Comparison of ENCODE assay signal across 8 cellular contexts in the genomic region with DNA sequence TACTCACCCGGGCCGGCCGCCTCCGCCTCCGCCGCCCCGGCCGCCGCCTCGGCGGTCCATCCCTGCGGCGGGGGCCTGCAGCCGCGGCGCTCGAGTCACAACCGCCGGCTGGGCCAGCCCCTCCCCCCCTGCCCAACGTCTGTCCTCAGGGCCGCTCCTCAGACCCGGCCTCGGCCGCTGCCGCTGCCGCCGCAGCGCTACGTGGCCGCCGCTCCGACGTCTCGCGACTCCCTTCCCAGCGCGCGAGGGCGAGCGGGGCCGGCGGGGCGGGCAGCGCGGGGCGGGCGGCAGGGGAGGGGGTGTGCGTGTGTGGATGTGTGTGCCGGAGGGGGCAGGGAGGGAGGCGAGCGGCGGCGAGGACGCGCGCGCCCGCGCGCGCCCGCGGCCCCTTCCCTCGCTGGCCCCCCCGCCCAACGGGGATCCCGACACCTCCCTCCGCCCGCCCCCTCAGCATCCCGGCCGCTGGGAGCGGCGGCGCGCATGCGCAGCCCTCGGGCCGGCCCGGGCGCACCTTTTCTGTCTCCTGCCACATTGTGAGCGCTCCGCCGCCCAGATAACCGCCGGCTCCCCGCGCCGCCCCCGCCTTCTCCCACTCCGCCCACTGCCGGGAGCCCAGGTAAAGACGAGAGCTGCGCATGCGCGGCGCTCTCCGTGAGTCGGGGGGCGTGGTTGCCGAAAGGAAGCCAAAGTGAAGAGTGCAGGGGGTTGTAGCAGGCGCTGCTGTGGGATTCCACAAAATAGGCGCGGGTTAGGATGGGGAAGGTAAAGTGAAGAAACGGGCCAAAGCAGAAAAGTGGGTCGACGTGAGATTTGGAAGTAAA. TPM values are rescaled to one million over a fixed set of nuclear protein-coding genes. Genes with fewer than 3 reads are reported as not detected.
DNase-seq lines count a peak whose midpoint lies in the region; ATAC-seq and TF ChIP-seq lines count a peak whose summit lies in the region.

A gene (minus strand): TSS at position 349 of the 821 bp plus-strand sequence. CDS start 44,525 bp downstream, outside the sequence.

- H3K4me3 Mint-ChIP-seq in IgD-negative memory B cell, result peak within 1 kb of the TSS; percentile 85 to 99 (median 97)

- peak within 1 kb of the TSS; percentile 88 for H3K27ac ChIP-seq in OCI-LY7 (ENCODE audit: low read depth, low read length, poor library complexity, severe bottlenecking)
- H3K27ac ChIP-seq in mucosa of rectum (ENCODE audit: low read depth in 2 of 2, low read length in 2 of 2), result peak within 1 kb of the TSS; percentile 87 to 90

- intact Hi-C loops in OCI-LY7 (cut with micrococcal nuclease; ENCODE audit: unreplicated experiment), result loop anchor here (1.0 to 2.0 kb wide), 2 partner anchors 26 to 33 kb away; no protein-coding TSS in a partner anchor

- peak within 1 kb of the TSS; percentile 99 for H3K4me2 ChIP-seq in OCI-LY7 (ENCODE audit: low read length)

- peak within 1 kb of the TSS; percentile 85 to 90 for H3K9ac ChIP-seq in mucosa of rectum (ENCODE audit: low read depth in 1 of 2, low read length in 2 of 2)

- CTCF ChIA-PET in OCI-LY7 (lab: Charles Lee; ENCODE audit: unreplicated experiment), result interaction anchor here (0.7 kb wide), 2 partner anchors 21 to 38 kb away, joined by 3 read pairs; no protein-coding TSS in a partner anchor

- peak within 1 kb of the TSS; percentile 89 to 96 (median 95) for H3K27ac Mint-ChIP-seq in IgD-negative memory B cell

- peak within 1 kb of the TSS; percentile 70; the same call in 1 of the 2 replicates for H2AFZ ChIP-seq in OCI-LY7 (ENCODE audit: low read length)

- H3K9me3 Mint-ChIP-seq in IgD-negative memory B cell, result no peaks in the 10 kb centered on the region

- no peaks in the 10 kb centered on the region for H3K27me3 Mint-ChIP-seq in IgD-negative memory B cell

- POLR2A ChIA-PET in OCI-LY7 (lab: Charles Lee), result interaction anchor here (0.5 to 1.6 kb wide), 5 partner anchors 8 to 468 kb away, joined by 3 to 4 read pairs (median 3); no protein-coding TSS in a partner anchor

- no peaks in the 10 kb centered on the region for H3K9me2 ChIP-seq in OCI-LY7 (ENCODE audit: insufficient read depth, low read length)

- DNase-seq in D341Med (ENCODE audit: low spot score) (peak; percentile 100), OCI-LY7 (ENCODE audit: low spot score) (peak; percentile 98), activated T-cell treated with anti-CD3 and anti-CD28 coated beads for 48 hours (ENCODE audit: low read depth) (peak; percentile 86), epithelial cell of proximal tubule (ENCODE audit: low read depth) (no peak)
- peak; percentile 72 to 89 for DNase-seq in stimulated activated CD8-positive, alpha-beta memory T cell treated with anti-CD3 and anti-CD28 coated beads, Interleukin-4, amount 100 ng/mL, for 4 hours (ENCODE audit: low read depth in 2 of 2, low spot score in 1 of 2)

- no peaks in the 10 kb centered on the region for H3K27me3 ChIP-seq in mucosa of rectum (ENCODE audit: control insufficient read depth in 2 of 2, insufficient read depth in 2 of 2, low read length in 2 of 2)

- H3K4me1 Mint-ChIP-seq in IgD-negative memory B cell, result peaks cover 43 to 55% (median 45%) of the 10 kb centered on the region in 3 donors

- no peaks in the 10 kb centered on the region for H3K9me3 ChIP-seq in OCI-LY7 (ENCODE audit: low read length)
- H3K9me3 ChIP-seq in mucosa of rectum (ENCODE audit: control insufficient read depth in 2 of 2, low read length in 2 of 2), result no peaks in the 10 kb centered on the region

- peak within 1 kb of the TSS; percentile 89 for H3K4me3 ChIP-seq in OCI-LY7 (ENCODE audit: low read depth, low read length, poor library complexity, severe bottlenecking)
- peak within 1 kb of the TSS; percentile 97 for H3K4me3 ChIP-seq in epithelial cell of proximal tubule (ENCODE audit: low read depth, low read length)
- peak within 1 kb of the TSS; percentile 80 to 93 for H3K4me3 ChIP-seq in mucosa of rectum (ENCODE audit: low read length in 2 of 2)

- ATAC-seq in GM21526 (IDR thresholded peaks at IDR 0.05; ENCODE audit: low FRiP score, unreplicated experiment), result peak; percentile 50

- H3K36me3 ChIP-seq in OCI-LY7 (ENCODE audit: insufficient read depth, low read length) (no peaks in the 10 kb centered on the region), mucosa of rectum (ENCODE audit: control insufficient read depth in 2 of 2, insufficient read depth in 2 of 2, low read length in 2 of 2) (no peaks in the 10 kb centered on the region)

- TF ChIP-seq CTCF in OCI-LY7 (conservative IDR thresholded peaks at IDR 0.05; ENCODE audit: low read length) (no peak), epithelial cell of proximal tubule (conservative IDR thresholded peaks at IDR 0.05; ENCODE audit: low read depth, low read length) (no peak)

- H3K4me1 ChIP-seq in OCI-LY7 (ENCODE audit: insufficient read depth, low read length, poor library complexity, severe bottlenecking), result peaks cover 44% of the 10 kb centered on the region
- H3K4me1 ChIP-seq in mucosa of rectum (ENCODE audit: control insufficient read depth in 2 of 2, insufficient read depth in 2 of 2, low read length in 2 of 2), result peaks cover 29 to 30% of the 10 kb centered on the region in 2 donors

- peaks cover 3% of the 10 kb centered on the region for H3K36me3 Mint-ChIP-seq in IgD-negative memory B cell

- H3K79me2 ChIP-seq in OCI-LY7 (ENCODE audit: insufficient read depth, low read depth, low read length), result peaks cover 40% of the 10 kb centered on the region

- no TSS peak for BruUV-seq in OCI-LY7 (replicated peaks; lab: Mats Ljungman, UMichigan)

- H4K20me1 ChIP-seq in OCI-LY7 (ENCODE audit: insufficient read depth, low read length), result peaks cover 33% of the 10 kb centered on the region

RNA-seq across cellular contexts. Expression of the gene that starts here (rescaled TPM):
- polyA plus RNA-seq in IgD-negative memory B cell, result 29.3 TPM
- 35.4 and 36.8 TPM in 2 replicates for total RNA-seq in OCI-LY7 (2014; rRNA removed; shearing (Covaris generic))
- total RNA-seq in OCI-LY7 (2022) (69.7 and 81.0 TPM in 2 replicates), epithelial cell of proximal tubule (10.9 and 12.8 TPM in 2 replicates)
